22 cellular contexts compared by ENCODE assay signal in genomic region chr2:180016937-180017336, GRCh38. TPM values are rescaled to one million over a fixed set of nuclear protein-coding genes. Genes with fewer than 3 reads are reported as not detected.
DNase-seq lines count a peak whose midpoint lies in the region; TF ChIP-seq lines count a peak whose summit lies in the region.
"Had no signal": no experiment of that assay in that cellular context is flagged by ENCODE, and none has a peak within 500 bp of the region (broad histone marks: within the 10 kb centered on the region; RNA-seq: fewer than 3 reads in every experiment).

No MANE protein-coding gene starts in this region.

- H3K36me3 ChIP-seq in A673 (ENCODE audit: insufficient read depth, low read length, poor library complexity, severe bottlenecking): no peaks in the 10 kb centered on the region
- H3K36me3 ChIP-seq: HAP-1, MG63, Peyer's patch had no signal

- H3K36me3 Mint-ChIP-seq in chondrocyte (ENCODE audit: low read depth) (no peaks in the 10 kb centered on the region), osteocyte (ENCODE audit: unreplicated experiment) (no peaks in the 10 kb centered on the region)
- H3K36me3 Mint-ChIP-seq in activated T-cell treated with anti-CD3 and anti-CD28 coated beads, Interleukin-2, amount 50 U/mL, for 24 hours (ENCODE audit: low read depth): no peaks in the 10 kb centered on the region

- peak overlapping the region; percentile 92 for H3K27ac ChIP-seq in A673 (ENCODE audit: low read depth, low read length, poor library complexity, severe bottlenecking)
- peak overlapping the region; percentile 86 for H3K27ac ChIP-seq in RWPE1
- H3K27ac ChIP-seq in caudate nucleus (ENCODE audit: low read depth, low read length): no peak overlapping the region
- H3K27ac ChIP-seq: C4-2B, HL-60, KMS-11, Peyer's patch had no signal

- H3K4me3 ChIP-seq in A673 (ENCODE audit: low read depth, low read length, poor library complexity, severe bottlenecking): peak overlapping the region; percentile 22
- H3K4me3 ChIP-seq: GM12878, HAP-1, MG63, Peyer's patch had no signal

- CTCF ChIA-PET in A673 (lab: Charles Lee): no interaction called here
- CTCF ChIA-PET in RWPE1 (lab: Yijun Ruan, JAX): no interaction called here

- H3K9me3 Mint-ChIP-seq in chondrocyte (ENCODE audit: low read depth): no peaks in the 10 kb centered on the region
- H3K9me3 Mint-ChIP-seq in osteocyte (ENCODE audit: unreplicated experiment): no peaks in the 10 kb centered on the region
- H3K9me3 Mint-ChIP-seq in activated T-cell treated with anti-CD3 and anti-CD28 coated beads, Interleukin-2, amount 50 U/mL, for 24 hours: no peaks in the 10 kb centered on the region

- DNase-seq in A673 (ENCODE audit: low spot score) (no peak), RWPE1 (ENCODE audit: low spot score) (no peak), chondrocyte (ENCODE audit: low spot score) (no peak), osteocyte (ENCODE audit: extremely low spot score, unreplicated experiment) (no peak), caudate nucleus (lab: John Stamatoyannopoulos, UW) (no peak), HK-2 (ENCODE audit: unreplicated experiment) (no peak), COLO829 (ENCODE audit: low spot score) (no peak)
- no peak for DNase-seq in activated T-cell treated with anti-CD3 and anti-CD28 coated beads, Interleukin-2, amount 50 U/mL, for 24 hours
- DNase-seq: Caco-2, DMS53, NCI-H1105 treated with DMSO at 0.1 percent for 48 hours, NCI-H187, NCI-H748 treated with DMSO at 0.1 percent for 48 hours, Peyer's patch, SHP77 treated with DMSO at 0.1 percent for 48 hours, SW 1271 had no signal

- peak overlapping the region; percentile 13 for H3K4me3 Mint-ChIP-seq in chondrocyte (ENCODE audit: unreplicated experiment)
- H3K4me3 Mint-ChIP-seq in osteocyte (ENCODE audit: unreplicated experiment): peak overlapping the region; percentile 24
- H3K4me3 Mint-ChIP-seq in activated T-cell treated with anti-CD3 and anti-CD28 coated beads, Interleukin-2, amount 50 U/mL, for 24 hours: no peak overlapping the region

- H3K27ac Mint-ChIP-seq in chondrocyte (ENCODE audit: unreplicated experiment) (peak overlapping the region; percentile 91), osteocyte (ENCODE audit: unreplicated experiment) (peak overlapping the region; percentile 96)
- H3K27ac Mint-ChIP-seq in activated T-cell treated with anti-CD3 and anti-CD28 coated beads, Interleukin-2, amount 50 U/mL, for 24 hours: no peak overlapping the region

- H3K4me1 Mint-ChIP-seq in chondrocyte (ENCODE audit: low read depth) (peaks cover 34% of the 10 kb centered on the region), osteocyte (ENCODE audit: unreplicated experiment) (peaks cover 44% of the 10 kb centered on the region)
- peaks cover 5% of the 10 kb centered on the region for H3K4me1 Mint-ChIP-seq in activated T-cell treated with anti-CD3 and anti-CD28 coated beads, Interleukin-2, amount 50 U/mL, for 24 hours (ENCODE audit: low read depth)

- no TSS peak for BruUV-seq in A673 (replicated peaks; lab: Mats Ljungman, UMichigan)

- no peaks in the 10 kb centered on the region for H3K27me3 ChIP-seq in A673 (replicated peaks; ENCODE audit: insufficient read depth, low read depth, low read length, poor library complexity)
- H3K27me3 ChIP-seq: MG63, Peyer's patch had no signal

- POLR2A ChIA-PET in A673 (lab: Charles Lee; ENCODE audit: low non-redundant PET): no interaction called here
- POLR2A ChIA-PET in RWPE1 (lab: Yijun Ruan, JAX; ENCODE audit: low non-redundant PET): no interaction called here

- H3K27me3 Mint-ChIP-seq in chondrocyte (ENCODE audit: low read depth): no peaks in the 10 kb centered on the region
- no peaks in the 10 kb centered on the region for H3K27me3 Mint-ChIP-seq in osteocyte (ENCODE audit: unreplicated experiment)
- peaks cover 15% of the 10 kb centered on the region for H3K27me3 Mint-ChIP-seq in activated T-cell treated with anti-CD3 and anti-CD28 coated beads, Interleukin-2, amount 50 U/mL, for 24 hours

- intact Hi-C loops in A673 (cut with micrococcal nuclease; ENCODE audit: unreplicated experiment): no loop called here

- peaks cover 35% of the 10 kb centered on the region for H3K4me1 ChIP-seq in A673 (ENCODE audit: insufficient read depth, low read length, poor library complexity, severe bottlenecking)
- H3K4me1 ChIP-seq: Caco-2, HAP-1, Peyer's patch had no signal

- H3K9me3 ChIP-seq in A673 (ENCODE audit: low read depth, low read length, poor library complexity, severe bottlenecking): no peaks in the 10 kb centered on the region
- H3K9me3 ChIP-seq: Caco-2, HAP-1, MG63, Peyer's patch had no signal

- no peak for TF ChIP-seq CTCF in A673 (conservative IDR thresholded peaks at IDR 0.05; ENCODE audit: low read depth, low read length)
- no peak for TF ChIP-seq CTCF in RWPE1 (conservative IDR thresholded peaks at IDR 0.05; ENCODE audit: low read depth)
- no peak for TF ChIP-seq CTCF in chondrocyte (IDR thresholded peaks at IDR 0.05)
- no peak for TF ChIP-seq CTCF in osteocyte (IDR thresholded peaks at IDR 0.05)

RNA-seq across cellular contexts. Expression of gene CWC22, which starts 9.8 kb away (rescaled TPM):
- total RNA-seq in A673 (2021) (24.9 and 26.7 TPM in 2 replicates), chondrocyte (14.0 to 19.0 TPM (median 14.2 TPM) in 3 replicates), osteocyte (19.4 and 20.1 TPM in 2 replicates)
